Comparison of ENCODE assay signal across 22 cellular contexts in the genomic region with DNA sequence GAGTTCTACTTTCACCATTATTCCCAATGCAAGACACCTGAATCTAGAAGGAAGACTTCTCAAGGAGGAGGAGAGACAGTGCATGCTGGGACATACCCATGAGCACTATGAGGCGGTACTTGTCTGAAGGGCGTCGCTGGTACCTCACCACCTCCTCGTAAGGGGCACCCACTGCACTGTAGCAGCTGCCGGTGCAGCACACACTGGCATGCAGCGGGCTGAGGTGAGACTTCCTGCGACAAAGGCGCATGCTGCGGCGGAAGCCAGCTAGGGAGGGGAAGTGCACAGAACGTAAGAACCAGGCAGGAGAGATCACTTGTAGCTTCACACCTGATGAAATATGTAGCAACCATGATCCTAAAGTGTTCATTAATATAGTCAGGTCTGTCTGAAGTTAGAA. TPM values are rescaled to one million over a fixed set of nuclear protein-coding genes. Genes with fewer than 3 reads are reported as not detected.
DNase-seq lines count a peak whose midpoint lies in the region; ATAC-seq, FAIRE-seq and TF ChIP-seq lines count a peak whose summit lies in the region.
"Had no signal": no experiment of that assay in that cellular context is flagged by ENCODE, and none has a peak within 500 bp of the region (broad histone marks: within the 10 kb centered on the region; RNA-seq: fewer than 3 reads in every experiment).

No MANE protein-coding gene starts in this region.

- H3K36me3 Mint-ChIP-seq in activated CD8-positive, alpha-beta memory T cell treated with anti-CD3 and anti-CD28 coated beads, Interleukin-2, amount 10 ng/mL, durations not matched to agents 7 days and 5 days, result no peaks in the 10 kb centered on the region
- no peaks in the 10 kb centered on the region for H3K36me3 Mint-ChIP-seq in natural killer cell
- no peaks in the 10 kb centered on the region for H3K36me3 Mint-ChIP-seq in activated naive CD4-positive, alpha-beta T cell treated with anti-CD3 and anti-CD28 coated beads for 36 hours (ENCODE audit: low read depth)

- no peaks in the 10 kb centered on the region for H3K9me1 ChIP-seq in K562 (ENCODE audit: control insufficient read depth, insufficient read depth, low read length)

- no TSS peak for BruUV-seq in K562 (replicated peaks; lab: Mats Ljungman, UMichigan)

- H2AFZ ChIP-seq in K562 (ENCODE audit: low read depth, low read length), result no peak overlapping the region

- TF ChIP-seq EP300 in K562 (IDR thresholded peaks at IDR 0.05; ENCODE audit: low read length), result no peak

- peaks cover 0 to 10% of the 10 kb centered on the region in 2 experiments; a peak in 3 of 5 replicates for H3K27me3 ChIP-seq in K562 (ENCODE audit: control insufficient read depth in 2 of 2, insufficient read depth in 2 of 2, low read length in 2 of 2)

- no peak for ATAC-seq in activated CD8-positive, alpha-beta memory T cell treated with anti-CD3 and anti-CD28 coated beads, Interleukin-2, amount 10 ng/mL, durations not matched to agents 7 days and 5 days
- ATAC-seq in K562, result no peak
- peak; percentile 83 to 97 (median 92) for ATAC-seq in natural killer cell
- ATAC-seq in HG02884 (IDR thresholded peaks at IDR 0.05; ENCODE audit: unreplicated experiment), result no peak

- no peak overlapping the region for H3K4me3 Mint-ChIP-seq in activated CD8-positive, alpha-beta memory T cell treated with anti-CD3 and anti-CD28 coated beads, Interleukin-2, amount 10 ng/mL, durations not matched to agents 7 days and 5 days
- H3K4me3 Mint-ChIP-seq in natural killer cell, result no peak overlapping the region
- H3K4me3 Mint-ChIP-seq in activated naive CD4-positive, alpha-beta T cell treated with anti-CD3 and anti-CD28 coated beads for 36 hours, result no peak overlapping the region

- H3K9me3 ChIP-seq in K562 (replicated peaks; ENCODE audit: control insufficient read depth, insufficient read depth, low read depth, low read length), result no peaks in the 10 kb centered on the region

- H3K27me3 Mint-ChIP-seq in activated CD8-positive, alpha-beta memory T cell treated with anti-CD3 and anti-CD28 coated beads, Interleukin-2, amount 10 ng/mL, durations not matched to agents 7 days and 5 days, result peaks cover 34% of the 10 kb centered on the region
- peaks cover 10 to 25% of the 10 kb centered on the region in 2 donors for H3K27me3 Mint-ChIP-seq in natural killer cell (ENCODE audit: low read depth in 2 of 2)
- peaks cover 2% of the 10 kb centered on the region for H3K27me3 Mint-ChIP-seq in activated naive CD4-positive, alpha-beta T cell treated with anti-CD3 and anti-CD28 coated beads for 36 hours (ENCODE audit: low read depth)

- H3K79me2 ChIP-seq in K562 (ENCODE audit: control insufficient read depth, insufficient read depth, low read length), result no peaks in the 10 kb centered on the region

- CTCF ChIA-PET in activated CD8-positive, alpha-beta memory T cell treated with anti-CD3 and anti-CD28 coated beads, Interleukin-2, amount 10 ng/mL, durations not matched to agents 7 days and 5 days (lab: Charles Lee), result no interaction called here
- CTCF ChIA-PET in K562 (lab: Yijun Ruan, JAX; ENCODE audit: low intra/inter-chr PET ratio), result no interaction called here
- CTCF ChIA-PET in activated naive CD4-positive, alpha-beta T cell treated with anti-CD3 and anti-CD28 coated beads for 36 hours (lab: Charles Lee), result no interaction called here

- no peak overlapping the region for H3K27ac Mint-ChIP-seq in activated CD8-positive, alpha-beta memory T cell treated with anti-CD3 and anti-CD28 coated beads, Interleukin-2, amount 10 ng/mL, durations not matched to agents 7 days and 5 days
- H3K27ac Mint-ChIP-seq in natural killer cell, result peak overlapping the region; percentile 39 to 64
- no peak overlapping the region for H3K27ac Mint-ChIP-seq in activated naive CD4-positive, alpha-beta T cell treated with anti-CD3 and anti-CD28 coated beads for 36 hours

- POLR2A ChIA-PET in K562 (lab: Yijun Ruan, JAX), result interaction anchor here (0.5 to 1.4 kb wide), 2 partner anchors 9 to 256 kb away, joined by 3 to 8 read pairs; no protein-coding TSS in a partner anchor

- H3K4me1 ChIP-seq in K562 (replicated peaks in 1 of 2; ENCODE audit: control insufficient read depth in 2 of 2, insufficient read depth in 2 of 2, low read length in 2 of 2), result no peaks in the 10 kb centered on the region

- no peak overlapping the region for H3K9ac ChIP-seq in K562 (ENCODE audit: insufficient read depth in 1 of 2, low read depth in 2 of 2, low read length in 2 of 2)

- H3K9me3 Mint-ChIP-seq in activated CD8-positive, alpha-beta memory T cell treated with anti-CD3 and anti-CD28 coated beads, Interleukin-2, amount 10 ng/mL, durations not matched to agents 7 days and 5 days (ENCODE audit: low read depth), result no peaks in the 10 kb centered on the region
- H3K9me3 Mint-ChIP-seq in natural killer cell, result no peaks in the 10 kb centered on the region
- no peaks in the 10 kb centered on the region for H3K9me3 Mint-ChIP-seq in activated naive CD4-positive, alpha-beta T cell treated with anti-CD3 and anti-CD28 coated beads for 36 hours

- no peaks in the 10 kb centered on the region for H4K20me1 ChIP-seq in K562 (replicated peaks; ENCODE audit: control insufficient read depth, insufficient read depth, low read length)

- peaks cover 9% of the 10 kb centered on the region for H3K4me1 Mint-ChIP-seq in activated CD8-positive, alpha-beta memory T cell treated with anti-CD3 and anti-CD28 coated beads, Interleukin-2, amount 10 ng/mL, durations not matched to agents 7 days and 5 days
- peaks cover 10 to 11% of the 10 kb centered on the region in 2 donors for H3K4me1 Mint-ChIP-seq in natural killer cell
- no peaks in the 10 kb centered on the region for H3K4me1 Mint-ChIP-seq in activated naive CD4-positive, alpha-beta T cell treated with anti-CD3 and anti-CD28 coated beads for 36 hours (ENCODE audit: low read depth)

- in situ Hi-C loops in K562 (cut with MboI), result no loop called here
- in situ Hi-C loops in GM13976 (cut with MboI; ENCODE audit: low sequenced_read_pairs, unreplicated experiment), result no loop called here

- no peak for TF ChIP-seq POLR2A in K562 (conservative IDR thresholded peaks at IDR 0.05)

- peak; percentile 20 for DNase-seq in activated CD8-positive, alpha-beta memory T cell treated with anti-CD3 and anti-CD28 coated beads, Interleukin-2, amount 50 U/mL, for 4 hours
- no peak for DNase-seq in activated CD8-positive, alpha-beta memory T cell treated with anti-CD3 and anti-CD28 coated beads, Interleukin-2, amount 10 ng/mL, durations not matched to agents 7 days and 5 days
- DNase-seq in K562 (ENCODE audit: extremely low read depth in 1 of 4, low spot score in 3 of 4) (no peak), natural killer cell (peak; percentile 21), GM13976 (ENCODE audit: low spot score) (no peak), T1000 (lab: John Stamatoyannopoulos, UW) (no peak)
- DNase-seq in activated naive CD4-positive, alpha-beta T cell treated with anti-CD3 and anti-CD28 coated beads for 36 hours, result no peak
- DNase-seq: 8988T, C1 segment of cervical spinal cord, DMS 273 treated with DMSO at 0.1 percent for 48 hours, GF-D8, NCI-H1105 treated with DMSO at 0.1 percent for 48 hours, NCI-H1930, NCI-H2171 treated with DMSO at 0.1 percent for 48 hours, NCI-H446 treated with DMSO at 0.1 percent for 48 hours, NCI-H748 treated with DMSO at 0.1 percent for 48 hours, OCI-M1, SHP77 treated with DMSO at 0.1 percent for 48 hours had no signal

- intact Hi-C loops in K562 (cut with micrococcal nuclease), result no loop called here
- intact Hi-C loops in natural killer cell (cut with micrococcal nuclease), result no loop called here
- intact Hi-C loops in activated naive CD4-positive, alpha-beta T cell treated with anti-CD3 and anti-CD28 coated beads for 36 hours (cut with micrococcal nuclease), result no loop called here

- no peaks in the 10 kb centered on the region for H3K36me3 ChIP-seq in K562 (ENCODE audit: control insufficient read depth, insufficient read depth, low read length)

- H3K4me2 ChIP-seq in K562 (ENCODE audit: insufficient read depth, low read length), result peak overlapping the region; percentile 25

- TF ChIP-seq CTCF in K562 (IDR thresholded peaks at IDR 0.05 in 2 of 3, conservative IDR thresholded peaks at IDR 0.05 in 1 of 3; ENCODE audit: insufficient read depth in 2 of 3, low read depth in 1 of 3, low read length in 3 of 3), result no peak
- TF ChIP-seq CTCF in natural killer cell (IDR thresholded peaks at IDR 0.05), result no peak
- no peak for TF ChIP-seq CTCF in GM13976 (IDR thresholded peaks at IDR 0.05; ENCODE audit: borderline replicate concordance, control extremely low read depth, extremely low read depth, insufficient read depth, missing control alignments)

- no peak for TF ChIP-seq RAD21 in K562 (CRISPR knock-in tag; conservative IDR thresholded peaks at IDR 0.05 in 1 of 2, IDR thresholded peaks at IDR 0.05 in 1 of 2)

- H3K27ac ChIP-seq in K562 (ENCODE audit: extremely low read depth, low read depth, low read length), result no peak overlapping the region

- WGBS in K562 (ENCODE audit: insufficient coverage, low coverage, missing lambda C conversion rate), result 13% methylated on average over 7 of the region's 11 CpGs

- no peak for FAIRE-seq in K562 (lab: Jason Lieb, UNC)
- FAIRE-seq: GM12891 had no signal

- H3K4me3 ChIP-seq in K562, result no peak overlapping the region

RNA-seq across cellular contexts. Expression of gene TMEM237, which starts 12.8 kb away (rescaled TPM):
- 10 to 100 TPM; 19.6 to 21.6 TPM for total RNA-seq in activated CD8-positive, alpha-beta memory T cell treated with anti-CD3 and anti-CD28 coated beads, Interleukin-2, amount 10 ng/mL, durations not matched to agents 7 days and 5 days
- 12.9 and 36.7 TPM in 2 replicates for total RNA-seq in K562 (2011; cell fraction: chromatin; rRNA removed; ENCODE audit: low replicate concordance)
- 10.2 and 13.0 TPM in 2 replicates for total RNA-seq in K562 (2011; cell fraction: nucleolus; rRNA removed)
- total RNA-seq in K562 (2011; cell fraction: nucleoplasm; rRNA removed), result 15.5 and 33.6 TPM in 2 replicates
- total RNA-seq in K562 (2014; rRNA removed) (6.2 and 13.6 TPM in 2 replicates), K562 (2014; rRNA removed; fragmentation: Illumina TruSeq; extraction: Trizol) (17.9 and 19.2 TPM in 2 replicates), K562 (2015; rRNA removed; fragmentation: Illumina TruSeq; extraction: Trizol) (14.9 and 15.8 TPM in 2 replicates), K562 (2021) (13.5 and 14.3 TPM in 2 replicates), natural killer cell (1 to 10 TPM; 2.8 to 3.9 (median 3.4) TPM)
- polyA plus RNA-seq in K562 (2011; rRNA removed) (17.9 and 18.4 TPM in 2 replicates), K562 (2014; fragmentation: Illumina TruSeq; extraction: Trizol) (14.5 and 18.0 TPM in 2 replicates), K562 (2014; fragmentation: Nextera tagmentation; extraction: Ambion mirVana) (10 to 100 TPM; 20.8 to 25.6 TPM), K562 (2014; rRNA removed) (11.9 TPM in 2 replicates)
- 6.7 and 14.2 TPM in 2 replicates for polyA plus RNA-seq in K562 (2011; cell fraction: cytosol; rRNA removed)
- polyA plus RNA-seq in K562 (2011; cell fraction: nucleus; rRNA removed), result 18.1 and 34.4 TPM in 2 replicates
- 7.5 and 11.3 TPM in 2 replicates for polyA plus RNA-seq in K562 (2012)
- polyA minus RNA-seq in K562 (2011; rRNA and poly(A)+ RNA removed), result 13.0 and 14.1 TPM in 2 replicates
- 4.8 and 5.6 TPM in 2 replicates for polyA minus RNA-seq in K562 (2011; cell fraction: cytosol; rRNA and poly(A)+ RNA removed)
- 5.8 and 11.1 TPM in 2 replicates for polyA minus RNA-seq in K562 (2011; cell fraction: nucleus; rRNA and poly(A)+ RNA removed)
- 10 to 100 TPM; 16.9 to 17.6 TPM for total RNA-seq in activated naive CD4-positive, alpha-beta T cell treated with anti-CD3 and anti-CD28 coated beads for 36 hours

RNA-seq across cellular contexts. Expression of gene MPP4, which starts 42.3 kb away (rescaled TPM):
- not detected for total RNA-seq in activated CD8-positive, alpha-beta memory T cell treated with anti-CD3 and anti-CD28 coated beads, Interleukin-2, amount 10 ng/mL, durations not matched to agents 7 days and 5 days
- not detected in 2 replicates for total RNA-seq in K562 (2011; cell fraction: chromatin; rRNA removed; ENCODE audit: low replicate concordance)
- not detected in 2 replicates for total RNA-seq in K562 (2011; cell fraction: nucleolus; rRNA removed)
- not detected in 2 replicates for total RNA-seq in K562 (2011; cell fraction: nucleoplasm; rRNA removed)
- total RNA-seq in K562 (2014; rRNA removed) (not detected in 2 replicates), K562 (2014; rRNA removed; fragmentation: Illumina TruSeq; extraction: Trizol) (not detected in 2 replicates), K562 (2015; rRNA removed; fragmentation: Illumina TruSeq; extraction: Trizol) (not detected in 2 replicates), K562 (2021) (not detected in 2 replicates), natural killer cell (under 1 TPM in 2 of 3 donors, not detected in 1; 0.15 to 0.45 TPM)
- polyA plus RNA-seq in K562 (2011; rRNA removed) (not detected in 2 replicates), K562 (2014; fragmentation: Illumina TruSeq; extraction: Trizol) (not detected in 2 replicates), K562 (2014; fragmentation: Nextera tagmentation; extraction: Ambion mirVana) (under 1 TPM; 0.03 to 0.08 TPM), K562 (2014; rRNA removed) (not detected in 2 replicates)
- polyA plus RNA-seq in K562 (2011; cell fraction: cytosol; rRNA removed), result not detected in 2 replicates
- 0.06 TPM in 1 of 2 replicates, not detected in the other for polyA plus RNA-seq in K562 (2011; cell fraction: nucleus; rRNA removed)
- 0.12 TPM in 1 of 2 replicates, not detected in the other for polyA plus RNA-seq in K562 (2012)
- polyA minus RNA-seq in K562 (2011; rRNA and poly(A)+ RNA removed), result not detected in 2 replicates
- not detected in 2 replicates for polyA minus RNA-seq in K562 (2011; cell fraction: cytosol; rRNA and poly(A)+ RNA removed)
- polyA minus RNA-seq in K562 (2011; cell fraction: nucleus; rRNA and poly(A)+ RNA removed), result not detected in 2 replicates
- not detected for total RNA-seq in activated naive CD4-positive, alpha-beta T cell treated with anti-CD3 and anti-CD28 coated beads for 36 hours
- total RNA-seq: H4, HT-29 had no signal

Comparison
In these comparisons a context has a peak if more than half of its experiments do, and no peak if none do; other contexts are left out.
1. DNase-seq: peak in activated CD8-positive, alpha-beta memory T cell treated with anti-CD3 and anti-CD28 coated beads, Interleukin-2, amount 50 U/mL, for 4 hours (single experiment) and natural killer cell (single experiment); none in activated CD8-positive, alpha-beta memory T cell treated with anti-CD3 and anti-CD28 coated beads, Interleukin-2, amount 10 ng/mL, durations not matched to agents 7 days and 5 days (single experiment), K562 (0 of 4), GM13976 (single experiment), T1000 (single experiment) and activated naive CD4-positive, alpha-beta T cell treated with anti-CD3 and anti-CD28 coated beads for 36 hours (single experiment).
2. ATAC-seq: peak in natural killer cell (3 of 3); none in activated CD8-positive, alpha-beta memory T cell treated with anti-CD3 and anti-CD28 coated beads, Interleukin-2, amount 10 ng/mL, durations not matched to agents 7 days and 5 days (single experiment), K562 (single experiment) and HG02884 (single experiment).
3. H3K27ac Mint-ChIP-seq: peak in natural killer cell (2 of 2); none in activated CD8-positive, alpha-beta memory T cell treated with anti-CD3 and anti-CD28 coated beads, Interleukin-2, amount 10 ng/mL, durations not matched to agents 7 days and 5 days (single experiment) and activated naive CD4-positive, alpha-beta T cell treated with anti-CD3 and anti-CD28 coated beads for 36 hours (single experiment).